ENCODE assay signal across 8 cellular contexts in genomic region chr6:26594730-26595632, GRCh38. TPM values are rescaled to one million over a fixed set of nuclear protein-coding genes. Genes with fewer than 3 reads are reported as not detected.
DNase-seq lines count a peak whose midpoint lies in the region; ATAC-seq and TF ChIP-seq lines count a peak whose summit lies in the region.

No MANE protein-coding gene starts in this region.

- DNase-seq in CD8-positive, alpha-beta memory T cell, result no peak
- no peak for DNase-seq in T-helper 2 cell treated with Interferon-gamma antibody and Interleukin-4, amounts not matched to agents 5 μg/mL and 100 μg/mL, for 36 hours (ENCODE audit: low spot score)
- DNase-seq in fibroblast of lung (ENCODE audit: low read depth in 2 of 2) (peak; percentile 78 to 79), retinal pigment epithelial cell (ENCODE audit: low read depth) (no peak), sciatic nerve (ENCODE audit: low spot score) (no peak), 8988T (no peak)

- intact Hi-C loops in sciatic nerve (cut with DNase I), result no loop called here

- H3K9me3 ChIP-seq in CD8-positive, alpha-beta memory T cell (ENCODE audit: low read length), result no peaks in the 10 kb centered on the region
- H3K9me3 ChIP-seq in HUES64 (ENCODE audit: insufficient read depth, low read depth, low read length), result no peaks in the 10 kb centered on the region
- no peaks in the 10 kb centered on the region for H3K9me3 ChIP-seq in fibroblast of lung (ENCODE audit: control insufficient read depth, insufficient read depth, low read depth, low read length)

- peaks cover 19% of the 10 kb centered on the region for H3K36me3 ChIP-seq in CD8-positive, alpha-beta memory T cell (ENCODE audit: insufficient read depth, low read length)
- H3K36me3 ChIP-seq in HUES64 (ENCODE audit: insufficient read depth, low read length) (peaks cover 20% of the 10 kb centered on the region), fibroblast of lung (ENCODE audit: control insufficient read depth, insufficient read depth, low read length) (peaks cover 2% of the 10 kb centered on the region)

- peaks cover 0 to 22% (median 7%) of the 10 kb centered on the region in 3 donors for H3K36me3 Mint-ChIP-seq in CD8-positive, alpha-beta memory T cell
- peaks cover 19% of the 10 kb centered on the region for H3K36me3 Mint-ChIP-seq in T-helper 2 cell treated with Interferon-gamma antibody and Interleukin-4, amounts not matched to agents 5 μg/mL and 100 μg/mL, for 36 hours (ENCODE audit: low read depth)

- peaks cover 0 to 45% of the 10 kb centered on the region in 2 donors for H3K27me3 Mint-ChIP-seq in CD8-positive, alpha-beta memory T cell
- H3K27me3 Mint-ChIP-seq in T-helper 2 cell treated with Interferon-gamma antibody and Interleukin-4, amounts not matched to agents 5 μg/mL and 100 μg/mL, for 36 hours (ENCODE audit: low read depth), result peaks cover 42% of the 10 kb centered on the region

- peak overlapping the region in 3 of 7 donors; percentile 8 to 43 (median 24) for H3K4me3 Mint-ChIP-seq in CD8-positive, alpha-beta memory T cell
- H3K4me3 Mint-ChIP-seq in T-helper 2 cell treated with Interferon-gamma antibody and Interleukin-4, amounts not matched to agents 5 μg/mL and 100 μg/mL, for 36 hours, result peak overlapping the region; percentile 15

- peaks cover 21% of the 10 kb centered on the region for H3K4me1 ChIP-seq in CD8-positive, alpha-beta memory T cell (ENCODE audit: insufficient read depth, low read length)
- H3K4me1 ChIP-seq in HUES64 (ENCODE audit: insufficient read depth, low read length) (0 out of 2 replicates have a peak, but pooled peaks cover 2% of the 10 kb centered on the region), fibroblast of lung (ENCODE audit: control insufficient read depth, extremely low read depth, insufficient read depth, low read length) (peaks cover 2% of the 10 kb centered on the region)

- CTCF ChIA-PET in CD8-positive, alpha-beta memory T cell (lab: Charles Lee), result interaction anchor here (0.6 to 8.3 kb wide), 36 partner anchors 8 to 524 kb away, joined by 3 to 97 read pairs (median 4); partner anchors contain the start of genes BTN3A3, HMGN4 and ZNF322

- no peak for TF ChIP-seq CTCF in fibroblast of lung (conservative IDR thresholded peaks at IDR 0.05 in 1 of 2, IDR thresholded peaks at IDR 0.05 in 1 of 2; ENCODE audit: low read depth in 1 of 2, low read length in 2 of 2)
- TF ChIP-seq CTCF in retinal pigment epithelial cell (conservative IDR thresholded peaks at IDR 0.05; ENCODE audit: low read depth, low read length), result no peak

- no peaks in the 10 kb centered on the region for H4K20me1 ChIP-seq in fibroblast of lung (ENCODE audit: control insufficient read depth, extremely low read depth, insufficient read depth, low read length)

- peak overlapping the region; percentile 90 for H3K27ac ChIP-seq in CD8-positive, alpha-beta memory T cell (ENCODE audit: low read depth, low read length)
- H3K27ac ChIP-seq in HUES64 (ENCODE audit: low read depth, low read length) (no peak overlapping the region), fibroblast of lung (ENCODE audit: insufficient read depth, low read length) (no peak overlapping the region)

- no peak overlapping the region for H3K9ac ChIP-seq in HUES64 (ENCODE audit: low read depth, low read length)
- no peak overlapping the region for H3K9ac ChIP-seq in fibroblast of lung (ENCODE audit: insufficient read depth, low read length)

- ATAC-seq in sciatic nerve (no peak), GM21825 (IDR thresholded peaks at IDR 0.05; ENCODE audit: unreplicated experiment) (no peak)

- H3K27ac Mint-ChIP-seq in CD8-positive, alpha-beta memory T cell, result no peak overlapping the region
- H3K27ac Mint-ChIP-seq in T-helper 2 cell treated with Interferon-gamma antibody and Interleukin-4, amounts not matched to agents 5 μg/mL and 100 μg/mL, for 36 hours, result no peak overlapping the region

- peak overlapping the region; percentile 97 for H3K4me2 ChIP-seq in fibroblast of lung (ENCODE audit: extremely low read depth, insufficient read depth, low read length)

- peak overlapping the region; percentile 76 for H2AFZ ChIP-seq in fibroblast of lung (ENCODE audit: low read length)

- H3K27me3 ChIP-seq in CD8-positive, alpha-beta memory T cell (ENCODE audit: insufficient read depth, low read length, poor library complexity, severe bottlenecking), result peaks cover 5% of the 10 kb centered on the region
- no peaks in the 10 kb centered on the region; the same call in 1 of the 2 replicates for H3K27me3 ChIP-seq in HUES64 (ENCODE audit: insufficient read depth, low read length)
- H3K27me3 ChIP-seq in fibroblast of lung (ENCODE audit: control insufficient read depth, insufficient read depth, low read length), result no peaks in the 10 kb centered on the region

- peaks cover 8 to 13% (median 9%) of the 10 kb centered on the region in 3 donors for H3K4me1 Mint-ChIP-seq in CD8-positive, alpha-beta memory T cell
- H3K4me1 Mint-ChIP-seq in T-helper 2 cell treated with Interferon-gamma antibody and Interleukin-4, amounts not matched to agents 5 μg/mL and 100 μg/mL, for 36 hours (ENCODE audit: low read depth), result peaks cover 25% of the 10 kb centered on the region

- 11% methylated on average over 18 of the region's 23 CpGs for WGBS in HUES64

- H3K4me3 ChIP-seq in CD8-positive, alpha-beta memory T cell (ENCODE audit: low read length), result peak overlapping the region; percentile 72
- H3K4me3 ChIP-seq in HUES64 (ENCODE audit: low read length), result peak overlapping the region; percentile 87
- peak overlapping the region; percentile 60 to 98 (median 86) for H3K4me3 ChIP-seq in fibroblast of lung (replicated peaks in 1 of 4; ENCODE audit: control extremely low read depth in 1 of 4, insufficient read depth in 1 of 4, low read depth in 3 of 4, low read length in 4 of 4)
- H3K4me3 ChIP-seq in retinal pigment epithelial cell (ENCODE audit: low read length), result peak overlapping the region; percentile 99

- no peaks in the 10 kb centered on the region for H3K9me3 Mint-ChIP-seq in CD8-positive, alpha-beta memory T cell
- H3K9me3 Mint-ChIP-seq in T-helper 2 cell treated with Interferon-gamma antibody and Interleukin-4, amounts not matched to agents 5 μg/mL and 100 μg/mL, for 36 hours, result no peaks in the 10 kb centered on the region

- POLR2A ChIA-PET in CD8-positive, alpha-beta memory T cell (lab: Charles Lee), result interaction anchor here (0.6 to 1.2 kb wide), 4 partner anchors 26 to 532 kb away, joined by 3 to 4 read pairs (median 3); a partner anchor contains a TSS

- peaks cover 14% of the 10 kb centered on the region for H3K79me2 ChIP-seq in fibroblast of lung (ENCODE audit: control insufficient read depth, insufficient read depth, low read length)

RNA-seq across cellular contexts. Expression of gene ABT1, which starts 1.8 kb away (rescaled TPM):
- 10 to 100 TPM; 34.5 to 36.1 TPM for total RNA-seq in CD8-positive, alpha-beta memory T cell
- polyA plus RNA-seq in CD8-positive, alpha-beta memory T cell, result 39.7 TPM
- 17.3 TPM for polyA plus RNA-seq in HUES64 (2013, experiment 1 of 2)
- polyA plus RNA-seq in HUES64 (2013, experiment 2 of 2), result 19.7 TPM
- 13.1 and 13.4 TPM in 2 replicates for total RNA-seq in fibroblast of lung
- 8.3 and 9.9 TPM in 2 replicates for polyA plus RNA-seq in fibroblast of lung
- polyA plus RNA-seq in fibroblast of lung (2012), result 7.7 and 12.6 TPM in 2 replicates
- polyA minus RNA-seq in fibroblast of lung (ENCODE audit: low replicate concordance), result 9.5 and 10.8 TPM in 2 replicates
- total RNA-seq in sciatic nerve, result 10.3 TPM

RNA-seq across cellular contexts. Expression of gene HMGN4, which starts 56.8 kb away (rescaled TPM):
- total RNA-seq in CD8-positive, alpha-beta memory T cell, result 10 to 100 TPM; 90.0 to 91.4 TPM
- 166 TPM for polyA plus RNA-seq in CD8-positive, alpha-beta memory T cell
- 38.3 TPM for polyA plus RNA-seq in HUES64 (2013, experiment 1 of 2)
- 55.0 TPM for polyA plus RNA-seq in HUES64 (2013, experiment 2 of 2)
- total RNA-seq in fibroblast of lung (90.4 and 111 TPM in 2 replicates), sciatic nerve (40.3 TPM)
- 58.7 and 74.9 TPM in 2 replicates for polyA plus RNA-seq in fibroblast of lung
- 50.1 and 58.4 TPM in 2 replicates for polyA plus RNA-seq in fibroblast of lung (2012)
- 6.0 and 7.6 TPM in 2 replicates for polyA minus RNA-seq in fibroblast of lung (ENCODE audit: low replicate concordance)

Comparison
In these comparisons a context has a peak if more than half of its experiments do, and no peak if none do; other contexts are left out.
1. DNase-seq: peak in fibroblast of lung (2 of 2); none in CD8-positive, alpha-beta memory T cell (0 of 5), T-helper 2 cell treated with Interferon-gamma antibody and Interleukin-4, amounts not matched to agents 5 μg/mL and 100 μg/mL, for 36 hours (single experiment), retinal pigment epithelial cell (single experiment), sciatic nerve (single experiment) and 8988T (single experiment).
2. Peak in every context shown above with its lines, with median percentiles within 50 percentile points of each other: H3K4me3 ChIP-seq.